8 cellular contexts compared by ENCODE assay signal in the genomic region with DNA sequence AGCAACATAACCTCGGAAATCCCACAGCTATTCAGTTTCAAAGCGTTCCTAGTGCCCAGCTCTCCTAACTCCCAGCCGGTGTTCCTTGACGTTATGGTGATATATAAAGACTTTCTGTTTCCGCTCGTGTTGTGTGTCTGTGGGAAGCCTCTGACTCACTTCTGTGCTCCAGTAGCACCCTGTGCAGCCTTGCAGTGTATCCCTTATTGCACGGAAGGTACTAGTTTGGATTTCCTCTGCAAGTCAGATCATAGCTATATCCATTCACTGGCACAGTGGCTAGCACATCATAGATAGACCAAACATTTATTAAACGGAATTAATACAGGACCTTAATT. TPM values are rescaled to one million over a fixed set of nuclear protein-coding genes. Genes with fewer than 3 reads are reported as not detected.
DNase-seq lines count a peak whose midpoint lies in the region; ATAC-seq and TF ChIP-seq lines count a peak whose summit lies in the region.

No MANE protein-coding gene starts in this region.

- H3K27me3 ChIP-seq in brain microvascular endothelial cell (replicated peaks) (no peaks in the 10 kb centered on the region), spleen (replicated peaks in 1 of 7) (peaks cover 0 to 12% (median 0%) of the 10 kb centered on the region in 7 donors)

- POLR2A ChIA-PET in AG04449 (lab: Yijun Ruan, JAX) (interaction anchor here (1.7 kb wide), 1 partner anchor 415 kb away, joined by 4 read pairs; no protein-coding TSS in a partner anchor), RWPE1 (lab: Yijun Ruan, JAX; ENCODE audit: low non-redundant PET) (no interaction called here)

- no peaks in the 10 kb centered on the region for H3K9me3 ChIP-seq in spleen

- TF ChIP-seq CTCF in AG04449 (IDR thresholded peaks at IDR 0.05; ENCODE audit: insufficient read depth, low read length, missing control alignments) (no peak), RWPE1 (conservative IDR thresholded peaks at IDR 0.05; ENCODE audit: low read depth) (no peak), brain microvascular endothelial cell (IDR thresholded peaks at IDR 0.05; ENCODE audit: low read depth, low read length, missing control alignments) (no peak), spleen (IDR thresholded peaks at IDR 0.05 in 8 of 11, conservative IDR thresholded peaks at IDR 0.05 in 3 of 11) (no peak)

- H3K36me3 ChIP-seq in brain microvascular endothelial cell (replicated peaks) (no peaks in the 10 kb centered on the region), spleen (no peaks in the 10 kb centered on the region)

- H3K4me1 ChIP-seq in spleen, result peaks cover 0 to 14% (median 12%) of the 10 kb centered on the region in 6 donors

- no peak for TF ChIP-seq POLR2A in spleen (IDR thresholded peaks at IDR 0.05)

- in situ Hi-C loops in brain microvascular endothelial cell (cut with HindIII; ENCODE audit: low pct_ligation_motif_present, low sequenced_read_pairs), result no loop called here

- intact Hi-C loops in spleen (cut with DNase I; ENCODE audit: low total_unique reads), result no loop called here

- ATAC-seq in GM18511 (IDR thresholded peaks at IDR 0.05; ENCODE audit: unreplicated experiment) (peak; percentile 39), HG03064 (IDR thresholded peaks at IDR 0.05; ENCODE audit: low read depth, unreplicated experiment) (peak; percentile 28)

- H3K4me3 ChIP-seq in AG04449 (ENCODE audit: low read depth, low read length) (peak overlapping the region; percentile 85), brain microvascular endothelial cell (ENCODE audit: low read depth, low read length) (peak overlapping the region; percentile 84), spleen (peak overlapping the region; percentile 45 to 75 (median 64))

- peak overlapping the region; percentile 84 for H3K27ac ChIP-seq in RWPE1
- H3K27ac ChIP-seq in brain microvascular endothelial cell, result peak overlapping the region; percentile 87
- peak overlapping the region; percentile 32 to 85 (median 78) for H3K27ac ChIP-seq in spleen

- no peak for DNase-seq in AG04449 (ENCODE audit: low read depth, low spot score)
- peak; percentile 1 for DNase-seq in RWPE1 (ENCODE audit: low spot score)
- peak; percentile 85 for DNase-seq in brain microvascular endothelial cell
- peak; percentile 6 for DNase-seq in iPS-NIHi7 (ENCODE audit: extremely low spot score)
- peak; percentile 30 for DNase-seq in spleen
- no peak for DNase-seq in DMS79 (lab: John Stamatoyannopoulos, UW)

- CTCF ChIA-PET in AG04449 (lab: Yijun Ruan, JAX) (no interaction called here), RWPE1 (lab: Yijun Ruan, JAX) (interaction anchor here (0.6 to 1.0 kb wide), 2 partner anchors 180 to 1748 kb away, joined by 3 to 5 read pairs; no protein-coding TSS in a partner anchor)

- 7 to 11% (median 8%) methylated on average over 8 of the region's 8 CpGs for WGBS in spleen, 5 donors

RNA-seq across cellular contexts. Expression of gene ASAH2B, which starts 0.6 kb away (rescaled TPM):
- 1 to 10 TPM; 1.0 to 5.4 (median 1.9) TPM for total RNA-seq in spleen
- polyA plus RNA-seq in spleen, result 1 to 10 TPM in 2 of 3 donors, under 1 TPM in 1; 0.77 to 1.7 (median 1.1) TPM

Comparison
In these comparisons a context has a peak if more than half of its experiments do, and no peak if none do; other contexts are left out.
1. DNase-seq: peak in RWPE1 (single experiment), brain microvascular endothelial cell (single experiment), iPS-NIHi7 (single experiment) and spleen (single experiment); none in AG04449 (single experiment) and DMS79 (single experiment).
2. Peak in every context shown above with its lines, with median percentiles within 50 percentile points of each other: H3K4me3 ChIP-seq and H3K27ac ChIP-seq.